20 cellular contexts compared by ENCODE assay signal in genomic region chr3:14150491-14151230, GRCh38. TPM values are rescaled to one million over a fixed set of nuclear protein-coding genes. Genes with fewer than 3 reads are reported as not detected.
DNase-seq lines count a peak whose midpoint lies in the region; ATAC-seq, FAIRE-seq and TF ChIP-seq lines count a peak whose summit lies in the region.
"Had no signal": no experiment of that assay in that cellular context is flagged by ENCODE, and none has a peak within 500 bp of the region (broad histone marks: within the 10 kb centered on the region; RNA-seq: fewer than 3 reads in every experiment).

No MANE protein-coding gene starts in this region.

- H3K36me3 Mint-ChIP-seq in activated T-helper 17 cell treated with anti-CD3 and anti-CD28 coated beads, Interleukin-2, amount 50 U/mL, for 72 hours (ENCODE audit: low read depth), result peaks cover 68% of the 10 kb centered on the region
- H3K36me3 Mint-ChIP-seq in naive B cell, result peaks cover 4 to 26% of the 10 kb centered on the region in 2 donors

- peak overlapping the region; percentile 54 for H3K27ac Mint-ChIP-seq in activated T-helper 17 cell treated with anti-CD3 and anti-CD28 coated beads, Interleukin-2, amount 50 U/mL, for 72 hours
- H3K27ac Mint-ChIP-seq in naive B cell, result peak overlapping the region in 4 of 6 donors; percentile 53 to 93 (median 74)

- TF ChIP-seq POLR2A in HepG2 (IDR thresholded peaks at IDR 0.05; ENCODE audit: insufficient read depth in 1 of 2, low read depth in 2 of 2, low read length in 2 of 2), result no peak
- TF ChIP-seq POLR2A in right lobe of liver (IDR thresholded peaks at IDR 0.05), result no peak

- H3K36me3 ChIP-seq in HepG2 (replicated peaks in 1 of 2; ENCODE audit: control insufficient read depth in 1 of 2, insufficient read depth in 2 of 2, low read length in 2 of 2), result peaks cover 18 to 42% of the 10 kb centered on the region in 2 experiments
- H3K36me3 ChIP-seq in right lobe of liver, result peaks cover 0 to 53% (median 19%) of the 10 kb centered on the region in 4 donors

- 96% methylated on average over 8 of the region's 9 CpGs for WGBS in HepG2 (ENCODE audit: low lambda C conversion rate)
- 89% methylated on average over 6 of the region's 9 CpGs for WGBS in right lobe of liver (ENCODE audit: insufficient coverage, low coverage, low lambda C conversion rate, missing lambda C conversion rate)

- in situ Hi-C loops in HepG2 (cut with HindIII; ENCODE audit: extremely low pct_ligation_motif_present, low pct_unique_long_range_greater_than_20kb), result no loop called here

- intact Hi-C loops in HepG2 (cut with micrococcal nuclease; ENCODE audit: unreplicated experiment), result no loop called here
- intact Hi-C loops in right lobe of liver (cut with DNase I), result no loop called here

- no peak for TF ChIP-seq RAD21 in HepG2 (CRISPR knock-in tag; IDR thresholded peaks at IDR 0.05)

- CTCF ChIA-PET in HepG2 (lab: Yijun Ruan, JAX; ENCODE audit: low intra/inter-chr PET ratio, low total read pairs), result no interaction called here

- no peaks in the 10 kb centered on the region for H4K20me1 ChIP-seq in HepG2 (ENCODE audit: insufficient read depth, low read length)

- H3K27ac ChIP-seq in HepG2 (ENCODE audit: extremely low read length, insufficient read depth, low read length) (no peak overlapping the region), right lobe of liver (no peak overlapping the region)

- H3K27me3 ChIP-seq in HepG2 (ENCODE audit: control insufficient read depth in 1 of 2, insufficient read depth in 2 of 2, low read length in 2 of 2) (no peaks in the 10 kb centered on the region), right lobe of liver (no peaks in the 10 kb centered on the region)

- H3K4me2 ChIP-seq in HepG2 (ENCODE audit: low read depth, low read length), result no peak overlapping the region

- no peak for ATAC-seq in HepG2
- no peak for ATAC-seq in right lobe of liver
- ATAC-seq in activated T-helper 17 cell treated with anti-CD3 and anti-CD28 coated beads, Interleukin-2, amount 50 U/mL, for 72 hours (replicated peaks), result no peak
- no peak for ATAC-seq in naive B cell (ENCODE audit: low read depth in 2 of 2)
- ATAC-seq in GM18861 (IDR thresholded peaks at IDR 0.05; ENCODE audit: unreplicated experiment), result no peak

- no peak for TF ChIP-seq CTCF in HepG2 (CRISPR knock-in tag; IDR thresholded peaks at IDR 0.05)
- TF ChIP-seq CTCF in right lobe of liver (IDR thresholded peaks at IDR 0.05), result no peak

- H2AFZ ChIP-seq in HepG2 (ENCODE audit: low read length), result no peak overlapping the region

- TF ChIP-seq EP300 in HepG2 (IDR thresholded peaks at IDR 0.05; ENCODE audit: low read depth in 2 of 2, low read length in 2 of 2) (no peak), HepG2 (CRISPR knock-in tag; IDR thresholded peaks at IDR 0.05; ENCODE audit: borderline replicate concordance) (no peak)

- BruUV-seq in HepG2 (replicated peaks; lab: Mats Ljungman, UMichigan), result no TSS peak

- no peak for FAIRE-seq in HepG2 (lab: Jason Lieb, UNC)
- no peak for FAIRE-seq in frontal cortex (lab: Jason Lieb, UNC)
- no peak for FAIRE-seq in GM19239 (lab: Jason Lieb, UNC)
- FAIRE-seq: D721Med, endometrium, RCC 7860 had no signal

- H3K4me1 Mint-ChIP-seq in activated T-helper 17 cell treated with anti-CD3 and anti-CD28 coated beads, Interleukin-2, amount 50 U/mL, for 72 hours, result peaks cover 4% of the 10 kb centered on the region
- peaks cover under 1 to 13% (median 8%) of the 10 kb centered on the region in 3 donors for H3K4me1 Mint-ChIP-seq in naive B cell
- H3K4me1 Mint-ChIP-seq: neural crest cell had no signal

- no peaks in the 10 kb centered on the region for H3K79me2 ChIP-seq in HepG2 (ENCODE audit: insufficient read depth, low read length)

- no peaks in the 10 kb centered on the region for H3K9me3 Mint-ChIP-seq in activated T-helper 17 cell treated with anti-CD3 and anti-CD28 coated beads, Interleukin-2, amount 50 U/mL, for 72 hours
- no peaks in the 10 kb centered on the region for H3K9me3 Mint-ChIP-seq in naive B cell
- H3K9me3 Mint-ChIP-seq: neural crest cell had no signal

- H3K9me3 ChIP-seq in HepG2 (ENCODE audit: low read length), result no peaks in the 10 kb centered on the region
- H3K9me3 ChIP-seq in right lobe of liver, result no peaks in the 10 kb centered on the region

- no peak overlapping the region for H3K4me3 Mint-ChIP-seq in activated T-helper 17 cell treated with anti-CD3 and anti-CD28 coated beads, Interleukin-2, amount 50 U/mL, for 72 hours
- H3K4me3 Mint-ChIP-seq in naive B cell, result no peak overlapping the region
- H3K4me3 Mint-ChIP-seq: neural crest cell had no signal

- no peak overlapping the region for H3K4me3 ChIP-seq in HepG2 (replicated peaks in 1 of 3; ENCODE audit: insufficient read depth in 1 of 3, low read depth in 2 of 3, low read length in 3 of 3)
- H3K4me3 ChIP-seq in right lobe of liver, result no peak overlapping the region

- H3K4me1 ChIP-seq in HepG2 (ENCODE audit: insufficient read depth, low read length) (no peaks in the 10 kb centered on the region), right lobe of liver (no peaks in the 10 kb centered on the region)

- POLR2A ChIA-PET in HepG2 (lab: Yijun Ruan, JAX), result no interaction called here

- H3K27me3 Mint-ChIP-seq in activated T-helper 17 cell treated with anti-CD3 and anti-CD28 coated beads, Interleukin-2, amount 50 U/mL, for 72 hours, result no peaks in the 10 kb centered on the region
- no peaks in the 10 kb centered on the region for H3K27me3 Mint-ChIP-seq in naive B cell

- H3K9ac ChIP-seq in HepG2 (ENCODE audit: insufficient read depth, low read depth, low read length), result no peak overlapping the region

- no peak for DNase-seq in HepG2 (ENCODE audit: low spot score)
- DNase-seq in right lobe of liver, result no peak
- no peak for DNase-seq in naive B cell
- no peak for DNase-seq in frontal cortex (ENCODE audit: low spot score in 2 of 2)
- no peak for DNase-seq in RPMI8226
- DNase-seq in GM19239 (ENCODE audit: insufficient read length, low spot score), result no peak
- DNase-seq: activated CD4-positive, CD25-positive, alpha-beta regulatory T cell treated with anti-CD3 and anti-CD28 coated beads, Interleukin-2, amount 50 U/mL, for 72 hours; central memory CD4-positive, alpha-beta T cell; foreskin melanocyte; Kasumi-1; NCI-H1417 treated with DMSO at 0.1 percent for 48 hours; NCI-H2171; retina; substantia nigra had no signal

RNA-seq across cellular contexts. Expression of gene TMEM43, which starts 25.8 kb away (rescaled TPM):
- 25.9 and 50.5 TPM in 2 replicates for total RNA-seq in HepG2 (2016; rRNA removed; fragmentation: Illumina TruSeq; extraction: Trizol)
- 3.9 and 4.2 TPM in 2 replicates for total RNA-seq in HepG2 (2016; cell fraction: cytosol; rRNA removed; fragmentation: Illumina TruSeq; extraction: Trizol; ENCODE audit: low read depth)
- total RNA-seq in HepG2 (2016; cell fraction: insoluble cytoplasmic fraction; rRNA removed; fragmentation: Illumina TruSeq; extraction: Trizol), result 26.3 and 51.3 TPM in 2 replicates
- total RNA-seq in HepG2 (2016; cell fraction: membrane; rRNA removed; fragmentation: Illumina TruSeq; extraction: Trizol), result 14.0 TPM in 2 replicates
- 52.0 and 59.4 TPM in 2 replicates for total RNA-seq in HepG2 (2016; cell fraction: nucleus; rRNA removed; fragmentation: Illumina TruSeq; extraction: Trizol)
- polyA plus RNA-seq in HepG2 (2011; rRNA removed), result 48.9 and 57.4 TPM in 2 replicates
- polyA plus RNA-seq in HepG2 (2011; cell fraction: cytosol; rRNA removed), result 50.3 and 50.5 TPM in 2 replicates
- polyA plus RNA-seq in HepG2 (2011; cell fraction: nucleus; rRNA removed), result 72.5 and 76.8 TPM in 2 replicates
- polyA plus RNA-seq in HepG2 (2012), result 33.1 and 37.6 TPM in 2 replicates
- polyA plus RNA-seq in HepG2 (2016; cell fraction: cytosol; fragmentation: Illumina TruSeq; extraction: Trizol; ENCODE audit: low read depth), result 3.5 and 3.6 TPM in 2 replicates
- polyA plus RNA-seq in HepG2 (2016; cell fraction: insoluble cytoplasmic fraction; fragmentation: Illumina TruSeq; extraction: Trizol; ENCODE audit: low read depth), result 24.2 and 24.5 TPM in 2 replicates
- polyA plus RNA-seq in HepG2 (2016; cell fraction: membrane; fragmentation: Illumina TruSeq; extraction: Trizol; ENCODE audit: low read depth), result 8.3 and 8.4 TPM in 2 replicates
- polyA plus RNA-seq in HepG2 (2016; cell fraction: nucleus; fragmentation: Illumina TruSeq; extraction: Trizol; ENCODE audit: insufficient read depth, low read depth), result 80.8 and 88.2 TPM in 2 replicates
- 77.4 and 114 TPM in 2 replicates for polyA minus RNA-seq in HepG2 (2011; rRNA and poly(A)+ RNA removed; ENCODE audit: low replicate concordance)
- 30.1 and 30.2 TPM in 2 replicates for polyA minus RNA-seq in HepG2 (2011; cell fraction: cytosol; rRNA and poly(A)+ RNA removed)
- polyA minus RNA-seq in HepG2 (2011; cell fraction: nucleus; rRNA and poly(A)+ RNA removed), result 31.3 and 32.3 TPM in 2 replicates
- 10 to 100 TPM in 5 of 6 experiments, 1 to 10 TPM in 1; 9.3 to 16.8 (median 14.6) TPM for total RNA-seq in right lobe of liver
- total RNA-seq in activated T-helper 17 cell treated with anti-CD3 and anti-CD28 coated beads, Interleukin-2, amount 50 U/mL, for 72 hours, result 10 to 100 TPM; 42.1 to 44.5 TPM
- polyA plus RNA-seq in naive B cell (ENCODE audit: low read depth in 6 of 6), result 10 to 100 TPM; 36.7 to 42.9 (median 39.2) TPM
- total RNA-seq in frontal cortex, result 38.7 TPM

RNA-seq across cellular contexts. Expression of gene CHCHD4, which starts 26.0 kb away (rescaled TPM):
- 24.1 and 32.0 TPM in 2 replicates for total RNA-seq in HepG2 (2016; rRNA removed; fragmentation: Illumina TruSeq; extraction: Trizol)
- total RNA-seq in HepG2 (2016; cell fraction: cytosol; rRNA removed; fragmentation: Illumina TruSeq; extraction: Trizol; ENCODE audit: low read depth), result 11.2 and 11.5 TPM in 2 replicates
- 26.4 and 35.5 TPM in 2 replicates for total RNA-seq in HepG2 (2016; cell fraction: insoluble cytoplasmic fraction; rRNA removed; fragmentation: Illumina TruSeq; extraction: Trizol)
- total RNA-seq in HepG2 (2016; cell fraction: membrane; rRNA removed; fragmentation: Illumina TruSeq; extraction: Trizol), result 22.7 TPM in 2 replicates
- total RNA-seq in HepG2 (2016; cell fraction: nucleus; rRNA removed; fragmentation: Illumina TruSeq; extraction: Trizol), result 7.9 and 10.8 TPM in 2 replicates
- polyA plus RNA-seq in HepG2 (2011; rRNA removed), result 13.3 and 15.8 TPM in 2 replicates
- polyA plus RNA-seq in HepG2 (2011; cell fraction: cytosol; rRNA removed), result 12.6 and 17.4 TPM in 2 replicates
- 4.0 and 4.7 TPM in 2 replicates for polyA plus RNA-seq in HepG2 (2011; cell fraction: nucleus; rRNA removed)
- polyA plus RNA-seq in HepG2 (2012), result 17.8 and 18.8 TPM in 2 replicates
- 9.9 and 12.4 TPM in 2 replicates for polyA plus RNA-seq in HepG2 (2016; cell fraction: cytosol; fragmentation: Illumina TruSeq; extraction: Trizol; ENCODE audit: low read depth)
- polyA plus RNA-seq in HepG2 (2016; cell fraction: insoluble cytoplasmic fraction; fragmentation: Illumina TruSeq; extraction: Trizol; ENCODE audit: low read depth), result 30.7 and 33.5 TPM in 2 replicates
- 19.0 and 19.4 TPM in 2 replicates for polyA plus RNA-seq in HepG2 (2016; cell fraction: membrane; fragmentation: Illumina TruSeq; extraction: Trizol; ENCODE audit: low read depth)
- 14.4 and 14.5 TPM in 2 replicates for polyA plus RNA-seq in HepG2 (2016; cell fraction: nucleus; fragmentation: Illumina TruSeq; extraction: Trizol; ENCODE audit: insufficient read depth, low read depth)
- polyA minus RNA-seq in HepG2 (2011; rRNA and poly(A)+ RNA removed; ENCODE audit: low replicate concordance), result 7.0 and 13.0 TPM in 2 replicates
- polyA minus RNA-seq in HepG2 (2011; cell fraction: cytosol; rRNA and poly(A)+ RNA removed), result 7.3 and 8.8 TPM in 2 replicates
- polyA minus RNA-seq in HepG2 (2011; cell fraction: nucleus; rRNA and poly(A)+ RNA removed), result 3.0 and 5.8 TPM in 2 replicates
- 10 to 100 TPM in 2 of 6 experiments, 1 to 10 TPM in 4; 6.2 to 13.5 (median 8.4) TPM for total RNA-seq in right lobe of liver
- total RNA-seq in activated T-helper 17 cell treated with anti-CD3 and anti-CD28 coated beads, Interleukin-2, amount 50 U/mL, for 72 hours, result 10 to 100 TPM; 11.6 to 27.6 TPM
- polyA plus RNA-seq in naive B cell (ENCODE audit: low read depth in 6 of 6), result 10 to 100 TPM in 3 of 6 donors, 1 to 10 TPM in 3; 6.4 to 17.5 (median 11.3) TPM
- total RNA-seq in frontal cortex, result 8.6 TPM

RNA-seq across cellular contexts. Expression of gene XPC, which starts 27.7 kb away (rescaled TPM):
- 19.2 and 24.1 TPM in 2 replicates for total RNA-seq in HepG2 (2016; rRNA removed; fragmentation: Illumina TruSeq; extraction: Trizol)
- total RNA-seq in HepG2 (2016; cell fraction: cytosol; rRNA removed; fragmentation: Illumina TruSeq; extraction: Trizol; ENCODE audit: low read depth), result 3.7 and 5.6 TPM in 2 replicates
- total RNA-seq in HepG2 (2016; cell fraction: insoluble cytoplasmic fraction; rRNA removed; fragmentation: Illumina TruSeq; extraction: Trizol), result 17.3 and 22.5 TPM in 2 replicates
- total RNA-seq in HepG2 (2016; cell fraction: membrane; rRNA removed; fragmentation: Illumina TruSeq; extraction: Trizol), result 5.4 and 7.1 TPM in 2 replicates
- 29.8 and 32.0 TPM in 2 replicates for total RNA-seq in HepG2 (2016; cell fraction: nucleus; rRNA removed; fragmentation: Illumina TruSeq; extraction: Trizol)
- polyA plus RNA-seq in HepG2 (2011; rRNA removed), result 9.4 and 13.5 TPM in 2 replicates
- 5.6 and 7.4 TPM in 2 replicates for polyA plus RNA-seq in HepG2 (2011; cell fraction: cytosol; rRNA removed)
- polyA plus RNA-seq in HepG2 (2011; cell fraction: nucleus; rRNA removed), result 40.8 and 46.3 TPM in 2 replicates
- 20.6 and 22.0 TPM in 2 replicates for polyA plus RNA-seq in HepG2 (2012)
- 0.59 and 0.94 TPM in 2 replicates for polyA plus RNA-seq in HepG2 (2016; cell fraction: cytosol; fragmentation: Illumina TruSeq; extraction: Trizol; ENCODE audit: low read depth)
- polyA plus RNA-seq in HepG2 (2016; cell fraction: insoluble cytoplasmic fraction; fragmentation: Illumina TruSeq; extraction: Trizol; ENCODE audit: low read depth), result 13.8 and 16.6 TPM in 2 replicates
- polyA plus RNA-seq in HepG2 (2016; cell fraction: membrane; fragmentation: Illumina TruSeq; extraction: Trizol; ENCODE audit: low read depth), result 1.5 and 1.9 TPM in 2 replicates
- 38.7 and 40.3 TPM in 2 replicates for polyA plus RNA-seq in HepG2 (2016; cell fraction: nucleus; fragmentation: Illumina TruSeq; extraction: Trizol; ENCODE audit: insufficient read depth, low read depth)
- polyA minus RNA-seq in HepG2 (2011; rRNA and poly(A)+ RNA removed; ENCODE audit: low replicate concordance), result 12.4 and 15.1 TPM in 2 replicates
- 7.6 and 8.9 TPM in 2 replicates for polyA minus RNA-seq in HepG2 (2011; cell fraction: cytosol; rRNA and poly(A)+ RNA removed)
- polyA minus RNA-seq in HepG2 (2011; cell fraction: nucleus; rRNA and poly(A)+ RNA removed), result 38.9 and 54.2 TPM in 2 replicates
- total RNA-seq in right lobe of liver, result 10 to 100 TPM; 14.4 to 23.1 (median 20.0) TPM
- 10 to 100 TPM; 31.9 to 39.7 TPM for total RNA-seq in activated T-helper 17 cell treated with anti-CD3 and anti-CD28 coated beads, Interleukin-2, amount 50 U/mL, for 72 hours
- 10 to 100 TPM in 5 of 6 donors, 1 to 10 TPM in 1; 10.0 to 36.6 (median 32.3) TPM for polyA plus RNA-seq in naive B cell (ENCODE audit: low read depth in 6 of 6)
- 9.8 TPM for total RNA-seq in frontal cortex

RNA-seq across cellular contexts. Expression of gene LSM3, which starts 28.0 kb away (rescaled TPM):
- total RNA-seq in HepG2 (2016; rRNA removed; fragmentation: Illumina TruSeq; extraction: Trizol) (19.4 and 28.7 TPM in 2 replicates), right lobe of liver (1 to 10 TPM; 4.5 to 7.4 (median 6.1) TPM), frontal cortex (13.5 TPM)
- 9.0 and 9.3 TPM in 2 replicates for total RNA-seq in HepG2 (2016; cell fraction: cytosol; rRNA removed; fragmentation: Illumina TruSeq; extraction: Trizol; ENCODE audit: low read depth)
- 20.1 and 30.7 TPM in 2 replicates for total RNA-seq in HepG2 (2016; cell fraction: insoluble cytoplasmic fraction; rRNA removed; fragmentation: Illumina TruSeq; extraction: Trizol)
- total RNA-seq in HepG2 (2016; cell fraction: membrane; rRNA removed; fragmentation: Illumina TruSeq; extraction: Trizol), result 15.0 and 16.0 TPM in 2 replicates
- total RNA-seq in HepG2 (2016; cell fraction: nucleus; rRNA removed; fragmentation: Illumina TruSeq; extraction: Trizol), result 8.0 and 8.6 TPM in 2 replicates
- polyA plus RNA-seq in HepG2 (2011; rRNA removed) (2.8 and 5.1 TPM in 2 replicates), naive B cell (ENCODE audit: low read depth in 6 of 6) (10 to 100 TPM; 23.5 to 41.6 (median 31.2) TPM)
- 1.7 and 2.5 TPM in 2 replicates for polyA plus RNA-seq in HepG2 (2011; cell fraction: cytosol; rRNA removed)
- polyA plus RNA-seq in HepG2 (2011; cell fraction: nucleus; rRNA removed), result 1.0 and 1.2 TPM in 2 replicates
- 6.7 and 14.3 TPM in 2 replicates for polyA plus RNA-seq in HepG2 (2012)
- polyA plus RNA-seq in HepG2 (2016; cell fraction: cytosol; fragmentation: Illumina TruSeq; extraction: Trizol; ENCODE audit: low read depth), result 11.3 and 14.2 TPM in 2 replicates
- 33.0 and 38.8 TPM in 2 replicates for polyA plus RNA-seq in HepG2 (2016; cell fraction: insoluble cytoplasmic fraction; fragmentation: Illumina TruSeq; extraction: Trizol; ENCODE audit: low read depth)
- 15.2 and 17.8 TPM in 2 replicates for polyA plus RNA-seq in HepG2 (2016; cell fraction: membrane; fragmentation: Illumina TruSeq; extraction: Trizol; ENCODE audit: low read depth)
- polyA plus RNA-seq in HepG2 (2016; cell fraction: nucleus; fragmentation: Illumina TruSeq; extraction: Trizol; ENCODE audit: insufficient read depth, low read depth), result 12.2 and 14.0 TPM in 2 replicates
- 1.8 and 3.7 TPM in 2 replicates for polyA minus RNA-seq in HepG2 (2011; rRNA and poly(A)+ RNA removed; ENCODE audit: low replicate concordance)
- polyA minus RNA-seq in HepG2 (2011; cell fraction: cytosol; rRNA and poly(A)+ RNA removed), result 1.1 and 1.2 TPM in 2 replicates
- 6.7 and 7.2 TPM in 2 replicates for polyA minus RNA-seq in HepG2 (2011; cell fraction: nucleus; rRNA and poly(A)+ RNA removed)
- total RNA-seq in activated T-helper 17 cell treated with anti-CD3 and anti-CD28 coated beads, Interleukin-2, amount 50 U/mL, for 72 hours, result 10 to 100 TPM; 15.6 to 20.6 TPM
